8 cellular contexts compared by ENCODE assay signal in genomic region chr7:100897111-100897608, GRCh38. TPM values are rescaled to one million over a fixed set of nuclear protein-coding genes. Genes with fewer than 3 reads are reported as not detected.
DNase-seq lines count a peak whose midpoint lies in the region; ATAC-seq lines count a peak whose summit lies in the region.

No MANE protein-coding gene starts in this region.

- H3K79me2 ChIP-seq in trophoblast cell (ENCODE audit: control insufficient read depth, insufficient read depth, low read length, poor library complexity) = no peaks in the 10 kb centered on the region

- H3K4me2 ChIP-seq in trophoblast cell (ENCODE audit: low read length) = peak overlapping the region; percentile 81

- no peak overlapping the region for H4K91ac ChIP-seq in trophoblast cell (ENCODE audit: low read depth, low read length)

- H3K4ac ChIP-seq in trophoblast cell (ENCODE audit: low read depth, low read length) = no peak overlapping the region

- ATAC-seq in Right ventricle myocardium superior (ENCODE audit: poor library complexity) (peak; percentile 38), GM19452 (IDR thresholded peaks at IDR 0.05; ENCODE audit: unreplicated experiment) (no peak), GM18520 (IDR thresholded peaks at IDR 0.05; ENCODE audit: unreplicated experiment) (no peak)

- no peak overlapping the region for H4K12ac ChIP-seq in trophoblast cell (ENCODE audit: low read depth, low read length)

- H3K23ac ChIP-seq in trophoblast cell (ENCODE audit: low read length) = no peak overlapping the region

- intact Hi-C loops in Right ventricle myocardium superior (cut with DNase I) = loop anchor here (1.0 to 10.0 kb wide), 2 partner anchors 162 to 238 kb away; no protein-coding TSS in a partner anchor

- H3K36me3 ChIP-seq in trophoblast cell (ENCODE audit: control insufficient read depth in 1 of 2, insufficient read depth in 2 of 2, low read length in 2 of 2) = peaks cover 9 to 10% of the 10 kb centered on the region in 2 experiments

- no peak overlapping the region for H2BK12ac ChIP-seq in trophoblast cell (ENCODE audit: low read length)

- H2BK5ac ChIP-seq in trophoblast cell (ENCODE audit: low read depth, low read length, poor library complexity) = no peak overlapping the region

- H3K27ac ChIP-seq in trophoblast cell (ENCODE audit: low read depth, low read length) = no peak overlapping the region

- no peak overlapping the region for H3K9ac ChIP-seq in trophoblast cell (ENCODE audit: low read length)

- no peak overlapping the region for H2AFZ ChIP-seq in trophoblast cell (ENCODE audit: insufficient read depth, low read length, poor library complexity)

- no peaks in the 10 kb centered on the region for H3K79me1 ChIP-seq in trophoblast cell (ENCODE audit: low read length)

- no peak overlapping the region for H4K8ac ChIP-seq in trophoblast cell (ENCODE audit: low read depth, low read length)

- H3K18ac ChIP-seq in trophoblast cell (ENCODE audit: low read length) = no peak overlapping the region

- no peaks in the 10 kb centered on the region for H3K9me3 ChIP-seq in trophoblast cell (ENCODE audit: insufficient read depth, low read depth, low read length)

- H3K4me3 ChIP-seq in trophoblast cell (ENCODE audit: low read depth, low read length) = no peak overlapping the region

- H2AK5ac ChIP-seq in trophoblast cell (ENCODE audit: low read length) = no peak overlapping the region

- peaks cover 9% of the 10 kb centered on the region for H3K27me3 ChIP-seq in trophoblast cell (ENCODE audit: insufficient read depth, low read length)

- no peak overlapping the region for H2BK120ac ChIP-seq in trophoblast cell (ENCODE audit: insufficient read depth, low read length, poor library complexity)

- no CpG with 5 or more reads among the region's 35 CpGs for WGBS in trophoblast cell (ENCODE audit: extremely low coverage, insufficient coverage, insufficient read length)

- peaks cover 15 to 27% of the 10 kb centered on the region in 2 experiments for H3K4me1 ChIP-seq in trophoblast cell (ENCODE audit: control insufficient read depth in 1 of 2, insufficient read depth in 2 of 2, low read length in 2 of 2)

- no peak overlapping the region for H3K14ac ChIP-seq in trophoblast cell (ENCODE audit: low read length)

- peak; percentile 35 for DNase-seq in ELR (ENCODE audit: low read depth)
- DNase-seq in NCI-H2227 treated with DMSO at 0.1 percent for 48 hours (lab: John Stamatoyannopoulos, UW) = peak; percentile 15
- DNase-seq in activated naive CD4-positive, alpha-beta T cell treated with Interleukin-2 at 50 U/mL for 16 hours = peak; percentile 62
- peak; percentile 67 for DNase-seq in Right ventricle myocardium superior
- peak in 1 of 2 donors; percentile 58 for DNase-seq in trophoblast cell
- no peak for DNase-seq in COLO829 (ENCODE audit: low spot score)

RNA-seq across cellular contexts. Expression of gene ACHE, which starts 1.5 kb away (rescaled TPM):
- 0.65 TPM for total RNA-seq in Right ventricle myocardium superior
- polyA plus RNA-seq in trophoblast cell (2013) = 10.2 and 11.1 TPM in 2 replicates

RNA-seq across cellular contexts. Expression of gene UFSP1, which starts 7.6 kb away (rescaled TPM):
- 2.2 TPM for total RNA-seq in Right ventricle myocardium superior
- polyA plus RNA-seq in trophoblast cell (2013) = 1.4 and 1.6 TPM in 2 replicates

RNA-seq across cellular contexts. Expression of gene SRRT, which starts 22.3 kb away (rescaled TPM):
- total RNA-seq in Right ventricle myocardium superior = 61.1 TPM
- polyA plus RNA-seq in trophoblast cell (2013) = 115 and 117 TPM in 2 replicates

RNA-seq across cellular contexts. Expression of gene TRIP6, which starts 30.0 kb away (rescaled TPM):
- 12.6 TPM for total RNA-seq in Right ventricle myocardium superior
- 75.4 and 76.0 TPM in 2 replicates for polyA plus RNA-seq in trophoblast cell (2013)

RNA-seq across cellular contexts. Expression of gene SLC12A9, which starts 44.6 kb away (rescaled TPM):
- 10.2 TPM for total RNA-seq in Right ventricle myocardium superior
- 18.4 and 20.0 TPM in 2 replicates for polyA plus RNA-seq in trophoblast cell (2013)
